ENCODE assay signal across 17 cellular contexts in the genomic region with DNA sequence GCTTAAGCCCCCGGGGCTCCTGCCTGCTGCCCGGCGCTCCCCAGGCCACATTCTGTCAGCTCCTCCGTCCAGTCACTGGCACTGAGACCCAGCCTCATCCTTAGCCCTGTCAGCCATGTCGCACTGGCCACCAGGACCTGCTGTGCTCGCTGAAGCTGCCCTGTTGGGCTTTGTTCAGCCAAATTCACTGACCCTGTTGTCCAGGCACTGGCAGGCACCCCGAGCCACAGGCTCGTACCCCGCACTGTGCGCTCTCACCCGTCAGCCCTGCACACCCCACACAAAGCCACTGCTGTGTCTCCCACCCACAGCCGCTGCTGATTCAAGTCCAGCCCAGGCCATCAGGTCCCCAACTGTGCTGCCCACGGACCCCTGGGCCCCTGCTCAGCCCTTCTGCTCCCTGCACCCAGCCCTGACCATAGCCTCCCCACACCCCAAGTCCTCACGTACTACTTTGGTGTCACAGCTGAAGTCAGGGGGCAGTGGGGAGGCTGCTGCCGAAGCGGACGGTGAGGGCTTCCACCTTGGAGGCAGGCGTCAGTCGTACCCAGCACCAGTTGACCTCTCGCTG.
DNase-seq lines count a peak whose midpoint lies in the region; ATAC-seq and TF ChIP-seq lines count a peak whose summit lies in the region.
"Had no signal": no experiment of that assay in that cellular context is flagged by ENCODE, and none has a peak within 500 bp of the region (broad histone marks: within the 10 kb centered on the region; RNA-seq: fewer than 3 reads in every experiment).

No MANE protein-coding gene starts in this region.

- DNase-seq in GM23338 (ENCODE audit: low spot score) (no peak), NCI-H2196 (lab: John Stamatoyannopoulos, UW; ENCODE audit: unreplicated experiment) (no peak), D341Med (ENCODE audit: low spot score) (no peak), G401 (ENCODE audit: low spot score) (no peak)
- DNase-seq in activated naive CD8-positive, alpha-beta T cell treated with anti-CD3 and anti-CD28 coated beads for 36 hours, result no peak
- DNase-seq: activated CD4-positive, alpha-beta T cell treated with anti-CD3 and anti-CD28 coated beads for 4 hours; activated effector memory CD4-positive, alpha-beta T cell treated with anti-CD3 and anti-CD28 coated beads, Interleukin-2, amount 50 U/mL, for 16 hours; HFFc6; NCI-H748 treated with DMSO at 0.1 percent for 48 hours; RPMI8226; stimulated activated CD4-positive, alpha-beta T cell treated with anti-CD3 and anti-CD28 coated beads, Interleukin-15, amount 100 ng/mL, for 24 hours; T-cell had no signal

- H3K36me3 ChIP-seq in BLaER1 (peaks cover 50% of the 10 kb centered on the region), GM23338 (ENCODE audit: insufficient read depth) (no peaks in the 10 kb centered on the region), muscle layer of colon (ENCODE audit: insufficient read depth, low read length) (no peaks in the 10 kb centered on the region)
- H3K36me3 ChIP-seq: thoracic aorta had no signal

- no peaks in the 10 kb centered on the region for H3K9me2 ChIP-seq in GM23338 (ENCODE audit: insufficient read depth)

- H3K27ac Mint-ChIP-seq in GM23338, result peak overlapping the region; percentile 69
- peak overlapping the region; percentile 57 for H3K27ac Mint-ChIP-seq in activated naive CD8-positive, alpha-beta T cell treated with anti-CD3 and anti-CD28 coated beads for 36 hours

- H3K4me1 ChIP-seq in BLaER1 (peaks cover 43% of the 10 kb centered on the region), GM23338 (ENCODE audit: insufficient read depth) (peaks cover 8% of the 10 kb centered on the region), muscle layer of colon (ENCODE audit: insufficient read depth, low read length) (peaks cover 32% of the 10 kb centered on the region)

- peaks cover 12% of the 10 kb centered on the region; the same call in 2 of the 3 replicates for H3K36me3 Mint-ChIP-seq in GM23338 (ENCODE audit: low read depth)
- H3K36me3 Mint-ChIP-seq in activated naive CD8-positive, alpha-beta T cell treated with anti-CD3 and anti-CD28 coated beads for 36 hours, result peaks cover 76% of the 10 kb centered on the region

- no peak overlapping the region for H3K4me3 Mint-ChIP-seq in GM23338
- H3K4me3 Mint-ChIP-seq in activated naive CD8-positive, alpha-beta T cell treated with anti-CD3 and anti-CD28 coated beads for 36 hours, result no peak overlapping the region

- H3K4me1 Mint-ChIP-seq in GM23338, result peaks cover 39% of the 10 kb centered on the region
- peaks cover 71% of the 10 kb centered on the region for H3K4me1 Mint-ChIP-seq in activated naive CD8-positive, alpha-beta T cell treated with anti-CD3 and anti-CD28 coated beads for 36 hours

- no peak overlapping the region for H2AFZ ChIP-seq in GM23338

- H4K20me1 ChIP-seq in BLaER1, result peaks cover 36% of the 10 kb centered on the region
- no peaks in the 10 kb centered on the region for H4K20me1 ChIP-seq in GM23338 (replicated peaks; ENCODE audit: insufficient read depth)

- H3K9ac ChIP-seq in BLaER1 (no peak overlapping the region), muscle layer of colon (ENCODE audit: low read length) (no peak overlapping the region)

- H3K9me3 ChIP-seq in BLaER1, result no peaks in the 10 kb centered on the region
- no peaks in the 10 kb centered on the region for H3K9me3 ChIP-seq in muscle layer of colon (ENCODE audit: low read length)
- H3K9me3 ChIP-seq: gastroesophageal sphincter, thoracic aorta had no signal

- H3K4me2 ChIP-seq in BLaER1 (peak overlapping the region; percentile 43; the same call in 1 of the 2 replicates), GM23338 (no peak overlapping the region)

- H3K4me3 ChIP-seq in BLaER1 (no peak overlapping the region), GM23338 (no peak overlapping the region), muscle layer of colon (ENCODE audit: low read depth in 1 of 2, low read length in 2 of 2) (no peak overlapping the region)
- H3K4me3 ChIP-seq: gastroesophageal sphincter, thoracic aorta had no signal

- peaks cover 19% of the 10 kb centered on the region for H3K27me3 Mint-ChIP-seq in GM23338 (ENCODE audit: insufficient read depth, low read depth, poor library complexity)
- no peaks in the 10 kb centered on the region for H3K27me3 Mint-ChIP-seq in activated naive CD8-positive, alpha-beta T cell treated with anti-CD3 and anti-CD28 coated beads for 36 hours
- H3K27me3 Mint-ChIP-seq: T-cell had no signal

- H3K27ac ChIP-seq in BLaER1 (no peak overlapping the region), GM23338 (ENCODE audit: low read depth) (no peak overlapping the region), muscle layer of colon (ENCODE audit: low read depth, low read length) (peak overlapping the region; percentile 56)
- H3K27ac ChIP-seq: thoracic aorta had no signal

- H3F3A ChIP-seq in GM23338 (replicated peaks; ENCODE audit: low read depth), result no peaks in the 10 kb centered on the region

- H3K27me3 ChIP-seq in BLaER1 (no peaks in the 10 kb centered on the region), GM23338 (ENCODE audit: insufficient read depth) (no peaks in the 10 kb centered on the region), muscle layer of colon (ENCODE audit: control insufficient read depth in 1 of 2, insufficient read depth in 2 of 2, low read length in 2 of 2) (no peaks in the 10 kb centered on the region)
- H3K27me3 ChIP-seq: gastroesophageal sphincter had no signal

- in situ Hi-C loops in G401 (cut with HindIII; ENCODE audit: low sequenced_read_pairs), result no loop called here

- no peak for TF ChIP-seq CTCF in GM23338 (conservative IDR thresholded peaks at IDR 0.05; ENCODE audit: low read depth in 2 of 2)

- ATAC-seq in GM23338, result peak; percentile 8
- ATAC-seq in GM18498 (IDR thresholded peaks at IDR 0.05; ENCODE audit: unreplicated experiment), result no peak
- ATAC-seq: T-cell had no signal

- no peaks in the 10 kb centered on the region for H3K9me3 Mint-ChIP-seq in GM23338
- H3K9me3 Mint-ChIP-seq in activated naive CD8-positive, alpha-beta T cell treated with anti-CD3 and anti-CD28 coated beads for 36 hours, result peaks cover 16% of the 10 kb centered on the region
- H3K9me3 Mint-ChIP-seq: HFFc6 had no signal

- no peaks in the 10 kb centered on the region for H3K79me2 ChIP-seq in GM23338 (replicated peaks; ENCODE audit: insufficient read depth)

TF ChIP-seq in GM23338, 12 proteins besides CTCF, POLR2A, EP300 and RAD21 (continues in another document):
- TF ChIP-seq JUNB (IDR thresholded peaks at IDR 0.05; ENCODE audit: unreplicated experiment) (no peak), ZNF114 (CRISPR knock-in tag; IDR thresholded peaks at IDR 0.05) (no peak), CREB1 (CRISPR knock-in tag; IDR thresholded peaks at IDR 0.05; ENCODE audit: low read depth) (no peak), EZH2 (IDR thresholded peaks at IDR 0.05; ENCODE audit: low read depth, unreplicated experiment) (no peak), EZH2phosphoT487 (IDR thresholded peaks at IDR 0.05; ENCODE audit: unreplicated experiment) (no peak), NANOG (IDR thresholded peaks at IDR 0.05; ENCODE audit: borderline replicate concordance) (no peak), STAT1 (IDR thresholded peaks at IDR 0.05; ENCODE audit: unreplicated experiment) (no peak)
- TF ChIP-seq, protein P1, sequence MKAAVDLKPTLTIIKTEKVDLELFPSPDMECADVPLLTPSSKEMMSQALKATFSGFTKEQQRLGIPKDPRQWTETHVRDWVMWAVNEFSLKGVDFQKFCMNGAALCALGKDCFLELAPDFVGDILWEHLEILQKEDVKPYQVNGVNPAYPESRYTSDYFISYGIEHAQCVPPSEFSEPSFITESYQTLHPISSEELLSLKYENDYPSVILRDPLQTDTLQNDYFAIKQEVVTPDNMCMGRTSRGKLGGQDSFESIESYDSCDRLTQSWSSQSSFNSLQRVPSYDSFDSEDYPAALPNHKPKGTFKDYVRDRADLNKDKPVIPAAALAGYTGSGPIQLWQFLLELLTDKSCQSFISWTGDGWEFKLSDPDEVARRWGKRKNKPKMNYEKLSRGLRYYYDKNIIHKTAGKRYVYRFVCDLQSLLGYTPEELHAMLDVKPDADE (IDR thresholded peaks at IDR 0.05), result no peak
